ENCODE assay signal across 8 cellular contexts in genomic region chr5:170638454-170639220, GRCh38.
DNase-seq lines count a peak whose midpoint lies in the region; ATAC-seq and TF ChIP-seq lines count a peak whose summit lies in the region.

No MANE protein-coding gene starts in this region.

- H3K4me1 ChIP-seq in adipocyte (ENCODE audit: control insufficient read depth, insufficient read depth, low read length) (peaks cover 10% of the 10 kb centered on the region), right cardiac atrium (ENCODE audit: control insufficient read depth, insufficient read depth, low read length) (peaks cover 3% of the 10 kb centered on the region), gastrocnemius medialis (peaks cover 4 to 8% of the 10 kb centered on the region in 2 donors)

- WGBS in right cardiac atrium = 35% methylated on average over 15 of the region's 15 CpGs

- H3K4me3 ChIP-seq in Jurkat, Clone E6-1 (ENCODE audit: low read length) = no peak overlapping the region
- H3K4me3 ChIP-seq in adipocyte (ENCODE audit: low read length) = no peak overlapping the region
- no peak overlapping the region for H3K4me3 ChIP-seq in right cardiac atrium (ENCODE audit: low read length)
- no peak overlapping the region for H3K4me3 ChIP-seq in gastrocnemius medialis

- H3K9me3 ChIP-seq in adipocyte (ENCODE audit: control insufficient read depth, low read length) (no peaks in the 10 kb centered on the region), right cardiac atrium (ENCODE audit: control insufficient read depth, low read length) (no peaks in the 10 kb centered on the region), gastrocnemius medialis (no peaks in the 10 kb centered on the region)

- peak; percentile 33 to 72 (median 59) for TF ChIP-seq CTCF in gastrocnemius medialis (IDR thresholded peaks at IDR 0.05 in 4 of 5, conservative IDR thresholded peaks at IDR 0.05 in 1 of 5)

- DNase-seq in CMK (ENCODE audit: low read depth) (peak; percentile 35), SW480 (ENCODE audit: low spot score) (peak; percentile 56), adipocyte (ENCODE audit: low read depth) (peak; percentile 78), right cardiac atrium (peak; percentile 50 to 80 (median 78)), gastrocnemius medialis (no peak)
- DNase-seq in Jurkat, Clone E6-1 (ENCODE audit: low read depth, low spot score) = peak; percentile 19

- H3K9ac ChIP-seq in adipocyte (ENCODE audit: low read length) = no peak overlapping the region

- ATAC-seq in GM19468 (IDR thresholded peaks at IDR 0.05; ENCODE audit: extremely low read depth, unreplicated experiment) (peak; percentile 40), right cardiac atrium (peak; percentile 52 to 74), gastrocnemius medialis (no peak), GM21367 (IDR thresholded peaks at IDR 0.05; ENCODE audit: unreplicated experiment) (no peak)

- TF ChIP-seq POLR2A in gastrocnemius medialis (IDR thresholded peaks at IDR 0.05) = no peak

- H3K27me3 ChIP-seq in adipocyte (replicated peaks; ENCODE audit: control insufficient read depth, insufficient read depth, low read length) = peaks cover 41% of the 10 kb centered on the region
- H3K27me3 ChIP-seq in right cardiac atrium (ENCODE audit: control insufficient read depth, insufficient read depth) = no peaks in the 10 kb centered on the region
- no peaks in the 10 kb centered on the region for H3K27me3 ChIP-seq in gastrocnemius medialis

- H3K27ac ChIP-seq in right cardiac atrium (ENCODE audit: low read length) = no peak overlapping the region
- no peak overlapping the region for H3K27ac ChIP-seq in gastrocnemius medialis

- intact Hi-C loops in right cardiac atrium (cut with DNase I) (loop anchor here in 3 of 4 donors (2.0 to 10.0 kb wide), 6 partner anchors 152 to 704 kb away; no protein-coding TSS in a partner anchor), gastrocnemius medialis (cut with DNase I; ENCODE audit: low total_unique reads) (loop anchor here (10.0 kb wide), 1 partner anchor 414 kb away; no protein-coding TSS in a partner anchor)

- H3K36me3 ChIP-seq in adipocyte (ENCODE audit: control insufficient read depth, insufficient read depth, low read length, severe bottlenecking) (no peaks in the 10 kb centered on the region), gastrocnemius medialis (no peaks in the 10 kb centered on the region)

- in situ Hi-C loops in gastrocnemius medialis (cut with MboI; ENCODE audit: low sequenced_read_pairs in 4 of 4) = no loop called here

Comparison
In these comparisons a context has a peak if more than half of its experiments do, and no peak if none do; other contexts are left out.
1. DNase-seq: peak in CMK (single experiment), Jurkat, Clone E6-1 (single experiment), SW480 (single experiment), adipocyte (single experiment) and right cardiac atrium (3 of 3); none in gastrocnemius medialis (0 of 2).
2. ATAC-seq: peak in GM19468 (single experiment) and right cardiac atrium (2 of 2); none in gastrocnemius medialis (0 of 2) and GM21367 (single experiment).